Comparison of ENCODE assay signal across 12 cellular contexts in genomic region chr3:36764704-36765038, GRCh38. TPM values are rescaled to one million over a fixed set of nuclear protein-coding genes. Genes with fewer than 3 reads are reported as not detected.
A peak's percentile ranks its signal among the peaks of the same experiment; 100 is the strongest.
DNase-seq lines count a peak whose midpoint lies in the region; ATAC-seq and TF ChIP-seq lines count a peak whose summit lies in the region.
"Had no signal": no experiment of that assay in that cellular context is flagged by ENCODE, and none has a peak within 500 bp of the region (broad histone marks: within the 10 kb centered on the region; RNA-seq: fewer than 3 reads in every experiment).

No MANE protein-coding gene starts in this region.

- H3K4me3 ChIP-seq in mesodermal cell (ENCODE audit: extremely low read depth, insufficient read depth, low read length, poor library complexity, severe bottlenecking): peak overlapping the region; percentile 35
- H3K4me3 ChIP-seq in testis: peak overlapping the region; percentile 34 to 49

- no peak overlapping the region for H3K27ac Mint-ChIP-seq in activated naive CD4-positive, alpha-beta T cell treated with anti-CD3 and anti-CD28 coated beads, Interleukin-2, amount 10 ng/mL, durations not matched to agents 7 days and 5 days
- peak overlapping the region in 2 of 5 experiments; percentile 52 to 59 for H3K27ac Mint-ChIP-seq in brain
- H3K27ac Mint-ChIP-seq: activated CD8-positive, alpha-beta memory T cell treated with anti-CD3 and anti-CD28 coated beads, Interleukin-2, amount 10 ng/mL, durations not matched to agents 7 days and 5 days had no signal

- H3K36me3 ChIP-seq in mesodermal cell (ENCODE audit: control insufficient read depth, insufficient read depth, low read length) (no peaks in the 10 kb centered on the region), testis (ENCODE audit: low read depth, missing control alignments) (no peaks in the 10 kb centered on the region)
- H3K36me3 ChIP-seq: thyroid gland had no signal

- ATAC-seq in HG02678 (IDR thresholded peaks at IDR 0.05; ENCODE audit: unreplicated experiment) (no peak), GM21423 (IDR thresholded peaks at IDR 0.05; ENCODE audit: unreplicated experiment) (no peak)

- no peak overlapping the region for H3K27ac ChIP-seq in mesodermal cell (ENCODE audit: low read depth, low read length, severe bottlenecking)
- no peak overlapping the region for H3K27ac ChIP-seq in testis
- H3K27ac ChIP-seq: thyroid gland had no signal

- H3K4me3 Mint-ChIP-seq in activated naive CD4-positive, alpha-beta T cell treated with anti-CD3 and anti-CD28 coated beads, Interleukin-2, amount 10 ng/mL, durations not matched to agents 7 days and 5 days: peak overlapping the region; percentile 62
- H3K4me3 Mint-ChIP-seq in brain: peak overlapping the region; percentile 80 to 87 (median 83)
- H3K4me3 Mint-ChIP-seq: activated CD8-positive, alpha-beta memory T cell treated with anti-CD3 and anti-CD28 coated beads, Interleukin-2, amount 10 ng/mL, durations not matched to agents 7 days and 5 days had no signal

- H3K4me1 ChIP-seq in mesodermal cell (ENCODE audit: control insufficient read depth, insufficient read depth, low read length, poor library complexity, severe bottlenecking): no peaks in the 10 kb centered on the region
- no peaks in the 10 kb centered on the region for H3K4me1 ChIP-seq in testis
- H3K4me1 ChIP-seq: thyroid gland had no signal

- peaks cover 2% of the 10 kb centered on the region for H3K36me3 Mint-ChIP-seq in activated naive CD4-positive, alpha-beta T cell treated with anti-CD3 and anti-CD28 coated beads, Interleukin-2, amount 10 ng/mL, durations not matched to agents 7 days and 5 days
- H3K36me3 Mint-ChIP-seq in brain: no peaks in the 10 kb centered on the region

- peaks cover 80% of the 10 kb centered on the region for H3K27me3 Mint-ChIP-seq in activated naive CD4-positive, alpha-beta T cell treated with anti-CD3 and anti-CD28 coated beads, Interleukin-2, amount 10 ng/mL, durations not matched to agents 7 days and 5 days
- peaks cover 66% of the 10 kb centered on the region for H3K27me3 Mint-ChIP-seq in brain

- intact Hi-C loops in testis (cut with DNase I; ENCODE audit: low total_unique reads): no loop called here

- DNase-seq in activated naive CD4-positive, alpha-beta T cell treated with anti-CD3 and anti-CD28 coated beads, Interleukin-2, amount 10 ng/mL, durations not matched to agents 7 days and 5 days: no peak
- DNase-seq in activated naive CD4-positive, alpha-beta T cell treated with Interleukin-2 at 50 U/mL for 16 hours: no peak
- DNase-seq in testis: no peak
- DNase-seq in stimulated activated CD4-positive, alpha-beta T cell treated with anti-CD3 and anti-CD28 coated beads, Interleukin-4, amount 100 ng/mL, for 1 hour: no peak
- DNase-seq: activated CD8-positive, alpha-beta memory T cell treated with anti-CD3 and anti-CD28 coated beads, Interleukin-2, amount 10 ng/mL, durations not matched to agents 7 days and 5 days; cerebellar nuclear complex had no signal

- H3K9me3 ChIP-seq in mesodermal cell (ENCODE audit: control insufficient read depth, low read length) (no peaks in the 10 kb centered on the region), testis (no peaks in the 10 kb centered on the region)
- H3K9me3 ChIP-seq: thyroid gland had no signal

- TF ChIP-seq CTCF in brain (conservative IDR thresholded peaks at IDR 0.05) (no peak), testis (IDR thresholded peaks at IDR 0.05) (no peak)

- H3K9me3 Mint-ChIP-seq in activated naive CD4-positive, alpha-beta T cell treated with anti-CD3 and anti-CD28 coated beads, Interleukin-2, amount 10 ng/mL, durations not matched to agents 7 days and 5 days: no peaks in the 10 kb centered on the region
- H3K9me3 Mint-ChIP-seq in brain: peaks cover 0 to 10% (median 6%) of the 10 kb centered on the region in 5 experiments

- TF ChIP-seq POLR2A in testis (IDR thresholded peaks at IDR 0.05): no peak

- H3K4me1 Mint-ChIP-seq in activated naive CD4-positive, alpha-beta T cell treated with anti-CD3 and anti-CD28 coated beads, Interleukin-2, amount 10 ng/mL, durations not matched to agents 7 days and 5 days: peaks cover 4% of the 10 kb centered on the region
- peaks cover 15% of the 10 kb centered on the region for H3K4me1 Mint-ChIP-seq in brain

- CTCF ChIA-PET in activated naive CD4-positive, alpha-beta T cell treated with anti-CD3 and anti-CD28 coated beads, Interleukin-2, amount 10 ng/mL, durations not matched to agents 7 days and 5 days (lab: Charles Lee): no interaction called here

- 54 to 62% methylated on average over 7 to 9 of the region's 10 CpGs for WGBS in mesodermal cell (ENCODE audit: insufficient coverage in 2 of 2), 2 experiments
- 24 to 28% methylated on average over 10 of the region's 10 CpGs for WGBS in testis, 2 donors

- H3K27me3 ChIP-seq in testis: no peaks in the 10 kb centered on the region
- H3K27me3 ChIP-seq: thyroid gland had no signal

RNA-seq across cellular contexts. Expression of gene DCLK3, which starts 0.3 kb away (rescaled TPM):
- polyA plus RNA-seq in brain (ENCODE audit: insufficient read depth, low read depth, low replicate concordance) (0.88 TPM), testis (ENCODE audit: insufficient read depth, low read depth, low replicate concordance) (8.1 TPM)
- 0.33 TPM for polyA plus RNA-seq in mesodermal cell (2013, experiment 1 of 2)
- polyA plus RNA-seq in mesodermal cell (2013, experiment 2 of 2): 0.46 TPM
- total RNA-seq in testis: 1 to 10 TPM; 4.0 to 4.8 TPM
- total RNA-seq: activated CD8-positive, alpha-beta memory T cell treated with anti-CD3 and anti-CD28 coated beads, Interleukin-2, amount 10 ng/mL, durations not matched to agents 7 days and 5 days; H4 had no signal
